In genomic region chr6:137892271-137892708, GRCh38 we compare ENCODE assay signal across 16 cellular contexts. TPM values are rescaled to one million over a fixed set of nuclear protein-coding genes. Genes with fewer than 3 reads are reported as not detected.
A peak's percentile ranks its signal among the peaks of the same experiment; 100 is the strongest.
DNase-seq lines count a peak whose midpoint lies in the region; ATAC-seq and TF ChIP-seq lines count a peak whose summit lies in the region.
"Had no signal": no experiment of that assay in that cellular context is flagged by ENCODE, and none has a peak within 500 bp of the region (broad histone marks: within the 10 kb centered on the region; RNA-seq: fewer than 3 reads in every experiment).

No MANE protein-coding gene starts in this region.

- H3K27ac Mint-ChIP-seq in HFFc6 (peak overlapping the region; percentile 84), T-helper 17 cell (peak overlapping the region; percentile 16)
- H3K27ac Mint-ChIP-seq: activated T-cell treated with anti-CD3 and anti-CD28 coated beads, Interleukin-2, amount 50 U/mL, for 72 hours had no signal

- H3K27me3 Mint-ChIP-seq in HFFc6 (ENCODE audit: insufficient read depth) (0 out of 2 replicates have a peak, but pooled peaks cover 2% of the 10 kb centered on the region), T-helper 17 cell (no peaks in the 10 kb centered on the region)

- ATAC-seq in T-helper 17 cell (no peak), left ventricle myocardium superior (peak; percentile 71)

- peaks cover 23% of the 10 kb centered on the region for H3K9me3 Mint-ChIP-seq in HFFc6

- peak overlapping the region; percentile 36 for H3K4me3 Mint-ChIP-seq in HFFc6
- no peak overlapping the region for H3K4me3 Mint-ChIP-seq in T-helper 17 cell
- H3K4me3 Mint-ChIP-seq: activated T-cell treated with anti-CD3 and anti-CD28 coated beads, Interleukin-2, amount 50 U/mL, for 72 hours had no signal

- intact Hi-C loops in left ventricle myocardium superior (cut with micrococcal nuclease) (no loop called here), head of caudate nucleus (cut with DNase I) (no loop called here)

- H3K4me1 Mint-ChIP-seq in HFFc6 (ENCODE audit: low read depth) (peaks cover 63% of the 10 kb centered on the region), T-helper 17 cell (no peaks in the 10 kb centered on the region)

- peaks cover 28% of the 10 kb centered on the region for H3K36me3 Mint-ChIP-seq in HFFc6 (ENCODE audit: low read depth)
- H3K36me3 Mint-ChIP-seq in T-helper 17 cell (ENCODE audit: low read depth): no peaks in the 10 kb centered on the region

- H3K4me3 ChIP-seq in AG09309 (ENCODE audit: control insufficient read depth, low read depth, low read length): no peak overlapping the region
- H3K4me3 ChIP-seq: BLaER1, lung, Peyer's patch, thoracic aorta had no signal

- DNase-seq in AG09309 (ENCODE audit: low read depth): peak; percentile 73
- peak; percentile 88 for DNase-seq in HFFc6
- no peak for DNase-seq in T-helper 17 cell
- no peak for DNase-seq in left ventricle myocardium superior
- DNase-seq in head of caudate nucleus: no peak
- DNase-seq in activated CD4-positive, alpha-beta T cell treated with anti-CD3 and anti-CD28 coated beads for 4 hours: no peak
- DNase-seq in NCI-H2081 (lab: John Stamatoyannopoulos, UW): no peak
- no peak for DNase-seq in CD1c-positive myeloid dendritic cell (ENCODE audit: extremely low spot score)
- DNase-seq: activated T-cell treated with anti-CD3 and anti-CD28 coated beads, Interleukin-2, amount 50 U/mL, for 72 hours; cerebellar nuclear complex; GDM1; KBM-7; Peyer's patch had no signal

- H3K9me3 ChIP-seq in T-helper 17 cell (ENCODE audit: control insufficient read depth, low read length, poor library complexity, severe bottlenecking): no peaks in the 10 kb centered on the region
- H3K9me3 ChIP-seq: Peyer's patch, thoracic aorta had no signal

- TF ChIP-seq CTCF in AG09309 (IDR thresholded peaks at IDR 0.05; ENCODE audit: control insufficient read depth, insufficient read depth, low read depth, low read length, missing control alignments) (no peak), HFFc6 (IDR thresholded peaks at IDR 0.05) (no peak)

RNA-seq across cellular contexts. Expression of gene TNFAIP3, which starts 25.2 kb away (rescaled TPM):
- total RNA-seq in HFFc6 (2021; fragmentation: NEBNext Ultra II Directional; extraction: Animal tissue kit (Norgen Biotek cat#: 25700)): 10 to 100 TPM in 1 of 6 experiments, 1 to 10 TPM in 5; 4.5 to 17.2 (median 7.8) TPM
- total RNA-seq in T-helper 17 cell (1,000 to 10,000 TPM; 4,032 to 4,607 TPM), left ventricle myocardium superior (9.9 TPM)

Comparison
In these comparisons a context has a peak if more than half of its experiments do, and no peak if none do; other contexts are left out.
1. DNase-seq: peak in AG09309 (single experiment) and HFFc6 (single experiment); none in T-helper 17 cell (0 of 3), left ventricle myocardium superior (single experiment), head of caudate nucleus (0 of 42), activated CD4-positive, alpha-beta T cell treated with anti-CD3 and anti-CD28 coated beads for 4 hours (0 of 2), NCI-H2081 (0 of 2) and CD1c-positive myeloid dendritic cell (single experiment).
2. RNA of gene TNFAIP3, which starts 25.2 kb away (total RNA-seq): 4,032 to 4,607 TPM in T-helper 17 cell; 9.9 TPM in left ventricle myocardium superior (single experiment) and 4.5 to 17.2 TPM in HFFc6; every median in the first group is over 100 times any median in the second.